In genomic region chr5:139668064-139668880, GRCh38 we compare ENCODE assay signal across 1 cellular context.
TF ChIP-seq lines count a peak whose summit lies in the region.

No MANE protein-coding gene starts in this region.

TF ChIP-seq in GM12878, 131 proteins besides CTCF, POLR2A, EP300 and RAD21 (continued from another document):
- TF ChIP-seq YY1 (IDR thresholded peaks at IDR 0.05; ENCODE audit: low read depth, low read length) (0 out of 2 replicates have a peak, but pooled peaks have one; percentile 8), RAD51 (IDR thresholded peaks at IDR 0.05) (no peak), RELA (IDR thresholded peaks at IDR 0.05; ENCODE audit: borderline replicate concordance, partially characterized antibody) (no peak), SMAD5 (IDR thresholded peaks at IDR 0.05; ENCODE audit: low read depth) (0 out of 2 replicates have a peak, but pooled peaks have one; percentile 33), NRF1 (conservative IDR thresholded peaks at IDR 0.05; ENCODE audit: low read depth, low read length) (no peak), SRF (IDR thresholded peaks at IDR 0.05; ENCODE audit: low read depth in 2 of 2, low read length in 2 of 2) (no peak), ZNF622 (IDR thresholded peaks at IDR 0.05) (no peak), BCL11A (IDR thresholded peaks at IDR 0.05; ENCODE audit: low read depth, low read length) (peak; percentile 84), ZNF384 (IDR thresholded peaks at IDR 0.05; ENCODE audit: borderline replicate concordance, low read depth, low read length) (no peak), ZNF24 (IDR thresholded peaks at IDR 0.05) (peak; percentile 84), SREBF2 (IDR thresholded peaks at IDR 0.05; ENCODE audit: low read length) (no peak), ZZZ3 (IDR thresholded peaks at IDR 0.05; ENCODE audit: control insufficient read depth, insufficient read length, low read depth) (no peak), E2F8 (IDR thresholded peaks at IDR 0.05; ENCODE audit: low read depth, partially characterized antibody) (no peak), PBX3 (IDR thresholded peaks at IDR 0.05; ENCODE audit: insufficient replicate concordance, low read depth, low read length) (peak; percentile 38), TCF7 (IDR thresholded peaks at IDR 0.05; ENCODE audit: borderline replicate concordance) (no peak), TBL1XR1 (IDR thresholded peaks at IDR 0.05; ENCODE audit: low read depth, low read length) (no peak), BMI1 (IDR thresholded peaks at IDR 0.05; ENCODE audit: borderline replicate concordance) (no peak), ZBED1 (IDR thresholded peaks at IDR 0.05; ENCODE audit: borderline replicate concordance) (no peak), MEF2B (IDR thresholded peaks at IDR 0.05; ENCODE audit: partially characterized antibody, poor library complexity, severe bottlenecking) (peak; percentile 6), BHLHE40 (IDR thresholded peaks at IDR 0.05; ENCODE audit: borderline replicate concordance in 1 of 2, low read depth in 2 of 2, low read length in 1 of 2) (peak in 1 of 2 experiments; percentile 48; a peak in 1 of 4 replicates), NR2F1 (conservative IDR thresholded peaks at IDR 0.05) (peak; percentile 42; the same call in 1 of the 2 replicates), SMARCA5 (IDR thresholded peaks at IDR 0.05) (0 out of 2 replicates have a peak, but pooled peaks have one; percentile 22), IRF3 (IDR thresholded peaks at IDR 0.05) (no peak), ATF7 (IDR thresholded peaks at IDR 0.05; ENCODE audit: low read depth) (peak; percentile 15; the same call in 1 of the 2 replicates), BRCA1 (IDR thresholded peaks at IDR 0.05; ENCODE audit: low read depth, low read length) (no peak), MYB (IDR thresholded peaks at IDR 0.05; ENCODE audit: borderline replicate concordance, low read depth, low read length) (0 out of 2 replicates have a peak, but pooled peaks have one; percentile 13), CREM (IDR thresholded peaks at IDR 0.05; ENCODE audit: low read depth) (no peak; the same call in 1 of the 2 replicates), ZNF217 (IDR thresholded peaks at IDR 0.05) (peak; percentile 70), MXI1 (IDR thresholded peaks at IDR 0.05; ENCODE audit: low read depth, low read length) (0 out of 2 replicates have a peak, but pooled peaks have one; percentile 24), CEBPB (IDR thresholded peaks at IDR 0.05; ENCODE audit: borderline replicate concordance in 1 of 2, low read depth in 2 of 2, low read length in 2 of 2) (no peak), EGR1 (IDR thresholded peaks at IDR 0.05; ENCODE audit: borderline replicate concordance in 1 of 2, low read depth in 2 of 2, low read length in 2 of 2) (no peak), HDAC2 (IDR thresholded peaks at IDR 0.05) (no peak), POU2F2 (IDR thresholded peaks at IDR 0.05; ENCODE audit: borderline replicate concordance, low read depth, low read length) (no peak), NKRF (conservative IDR thresholded peaks at IDR 0.05) (peak; percentile 74), ESRRA (IDR thresholded peaks at IDR 0.05; ENCODE audit: low read length) (no peak), LARP7 (IDR thresholded peaks at IDR 0.05) (peak; percentile 88), HDAC6 (IDR thresholded peaks at IDR 0.05; ENCODE audit: unreplicated experiment) (no peak)
- TF ChIP-seq, protein P1, sequence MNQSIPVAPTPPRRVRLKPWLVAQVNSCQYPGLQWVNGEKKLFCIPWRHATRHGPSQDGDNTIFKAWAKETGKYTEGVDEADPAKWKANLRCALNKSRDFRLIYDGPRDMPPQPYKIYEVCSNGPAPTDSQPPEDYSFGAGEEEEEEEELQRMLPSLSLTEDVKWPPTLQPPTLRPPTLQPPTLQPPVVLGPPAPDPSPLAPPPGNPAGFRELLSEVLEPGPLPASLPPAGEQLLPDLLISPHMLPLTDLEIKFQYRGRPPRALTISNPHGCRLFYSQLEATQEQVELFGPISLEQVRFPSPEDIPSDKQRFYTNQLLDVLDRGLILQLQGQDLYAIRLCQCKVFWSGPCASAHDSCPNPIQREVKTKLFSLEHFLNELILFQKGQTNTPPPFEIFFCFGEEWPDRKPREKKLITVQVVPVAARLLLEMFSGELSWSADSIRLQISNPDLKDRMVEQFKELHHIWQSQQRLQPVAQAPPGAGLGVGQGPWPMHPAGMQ (IDR thresholded peaks at IDR 0.05; ENCODE audit: borderline replicate concordance), result no peak
- TF ChIP-seq, protein P2, sequence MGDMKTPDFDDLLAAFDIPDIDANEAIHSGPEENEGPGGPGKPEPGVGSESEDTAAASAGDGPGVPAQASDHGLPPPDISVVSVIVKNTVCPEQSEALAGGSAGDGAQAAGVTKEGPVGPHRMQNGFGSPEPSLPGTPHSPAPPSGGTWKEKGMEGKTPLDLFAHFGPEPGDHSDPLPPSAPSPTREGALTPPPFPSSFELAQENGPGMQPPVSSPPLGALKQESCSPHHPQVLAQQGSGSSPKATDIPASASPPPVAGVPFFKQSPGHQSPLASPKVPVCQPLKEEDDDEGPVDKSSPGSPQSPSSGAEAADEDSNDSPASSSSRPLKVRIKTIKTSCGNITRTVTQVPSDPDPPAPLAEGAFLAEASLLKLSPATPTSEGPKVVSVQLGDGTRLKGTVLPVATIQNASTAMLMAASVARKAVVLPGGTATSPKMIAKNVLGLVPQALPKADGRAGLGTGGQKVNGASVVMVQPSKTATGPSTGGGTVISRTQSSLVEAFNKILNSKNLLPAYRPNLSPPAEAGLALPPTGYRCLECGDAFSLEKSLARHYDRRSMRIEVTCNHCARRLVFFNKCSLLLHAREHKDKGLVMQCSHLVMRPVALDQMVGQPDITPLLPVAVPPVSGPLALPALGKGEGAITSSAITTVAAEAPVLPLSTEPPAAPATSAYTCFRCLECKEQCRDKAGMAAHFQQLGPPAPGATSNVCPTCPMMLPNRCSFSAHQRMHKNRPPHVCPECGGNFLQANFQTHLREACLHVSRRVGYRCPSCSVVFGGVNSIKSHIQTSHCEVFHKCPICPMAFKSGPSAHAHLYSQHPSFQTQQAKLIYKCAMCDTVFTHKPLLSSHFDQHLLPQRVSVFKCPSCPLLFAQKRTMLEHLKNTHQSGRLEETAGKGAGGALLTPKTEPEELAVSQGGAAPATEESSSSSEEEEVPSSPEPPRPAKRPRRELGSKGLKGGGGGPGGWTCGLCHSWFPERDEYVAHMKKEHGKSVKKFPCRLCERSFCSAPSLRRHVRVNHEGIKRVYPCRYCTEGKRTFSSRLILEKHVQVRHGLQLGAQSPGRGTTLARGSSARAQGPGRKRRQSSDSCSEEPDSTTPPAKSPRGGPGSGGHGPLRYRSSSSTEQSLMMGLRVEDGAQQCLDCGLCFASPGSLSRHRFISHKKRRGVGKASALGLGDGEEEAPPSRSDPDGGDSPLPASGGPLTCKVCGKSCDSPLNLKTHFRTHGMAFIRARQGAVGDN (IDR thresholded peaks at IDR 0.05), result peak; percentile 75
- TF ChIP-seq, protein P3, sequence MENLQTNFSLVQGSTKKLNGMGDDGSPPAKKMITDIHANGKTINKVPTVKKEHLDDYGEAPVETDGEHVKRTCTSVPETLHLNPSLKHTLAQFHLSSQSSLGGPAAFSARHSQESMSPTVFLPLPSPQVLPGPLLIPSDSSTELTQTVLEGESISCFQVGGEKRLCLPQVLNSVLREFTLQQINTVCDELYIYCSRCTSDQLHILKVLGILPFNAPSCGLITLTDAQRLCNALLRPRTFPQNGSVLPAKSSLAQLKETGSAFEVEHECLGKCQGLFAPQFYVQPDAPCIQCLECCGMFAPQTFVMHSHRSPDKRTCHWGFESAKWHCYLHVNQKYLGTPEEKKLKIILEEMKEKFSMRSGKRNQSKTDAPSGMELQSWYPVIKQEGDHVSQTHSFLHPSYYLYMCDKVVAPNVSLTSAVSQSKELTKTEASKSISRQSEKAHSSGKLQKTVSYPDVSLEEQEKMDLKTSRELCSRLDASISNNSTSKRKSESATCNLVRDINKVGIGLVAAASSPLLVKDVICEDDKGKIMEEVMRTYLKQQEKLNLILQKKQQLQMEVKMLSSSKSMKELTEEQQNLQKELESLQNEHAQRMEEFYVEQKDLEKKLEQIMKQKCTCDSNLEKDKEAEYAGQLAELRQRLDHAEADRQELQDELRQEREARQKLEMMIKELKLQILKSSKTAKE (IDR thresholded peaks at IDR 0.05; ENCODE audit: low read depth, poor library complexity, severe bottlenecking), result no peak
- TF ChIP-seq, protein P4, sequence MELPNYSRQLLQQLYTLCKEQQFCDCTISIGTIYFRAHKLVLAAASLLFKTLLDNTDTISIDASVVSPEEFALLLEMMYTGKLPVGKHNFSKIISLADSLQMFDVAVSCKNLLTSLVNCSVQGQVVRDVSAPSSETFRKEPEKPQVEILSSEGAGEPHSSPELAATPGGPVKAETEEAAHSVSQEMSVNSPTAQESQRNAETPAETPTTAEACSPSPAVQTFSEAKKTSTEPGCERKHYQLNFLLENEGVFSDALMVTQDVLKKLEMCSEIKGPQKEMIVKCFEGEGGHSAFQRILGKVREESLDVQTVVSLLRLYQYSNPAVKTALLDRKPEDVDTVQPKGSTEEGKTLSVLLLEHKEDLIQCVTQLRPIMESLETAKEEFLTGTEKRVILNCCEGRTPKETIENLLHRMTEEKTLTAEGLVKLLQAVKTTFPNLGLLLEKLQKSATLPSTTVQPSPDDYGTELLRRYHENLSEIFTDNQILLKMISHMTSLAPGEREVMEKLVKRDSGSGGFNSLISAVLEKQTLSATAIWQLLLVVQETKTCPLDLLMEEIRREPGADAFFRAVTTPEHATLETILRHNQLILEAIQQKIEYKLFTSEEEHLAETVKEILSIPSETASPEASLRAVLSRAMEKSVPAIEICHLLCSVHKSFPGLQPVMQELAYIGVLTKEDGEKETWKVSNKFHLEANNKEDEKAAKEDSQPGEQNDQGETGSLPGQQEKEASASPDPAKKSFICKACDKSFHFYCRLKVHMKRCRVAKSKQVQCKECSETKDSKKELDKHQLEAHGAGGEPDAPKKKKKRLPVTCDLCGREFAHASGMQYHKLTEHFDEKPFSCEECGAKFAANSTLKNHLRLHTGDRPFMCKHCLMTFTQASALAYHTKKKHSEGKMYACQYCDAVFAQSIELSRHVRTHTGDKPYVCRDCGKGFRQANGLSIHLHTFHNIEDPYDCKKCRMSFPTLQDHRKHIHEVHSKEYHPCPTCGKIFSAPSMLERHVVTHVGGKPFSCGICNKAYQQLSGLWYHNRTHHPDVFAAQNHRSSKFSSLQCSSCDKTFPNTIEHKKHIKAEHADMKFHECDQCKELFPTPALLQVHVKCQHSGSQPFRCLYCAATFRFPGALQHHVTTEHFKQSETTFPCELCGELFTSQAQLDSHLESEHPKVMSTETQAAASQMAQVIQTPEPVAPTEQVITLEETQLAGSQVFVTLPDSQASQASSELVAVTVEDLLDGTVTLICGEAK (IDR thresholded peaks at IDR 0.05; ENCODE audit: borderline replicate concordance), result no peak
TF ChIP-seq in GM12878: peak in this region for 30.
